Comparison of ENCODE assay signal across 19 cellular contexts in genomic region chr17:82013772-82014321, GRCh38. TPM values are rescaled to one million over a fixed set of nuclear protein-coding genes. Genes with fewer than 3 reads are reported as not detected.
A peak's percentile ranks its signal among the peaks of the same experiment; 100 is the strongest.
DNase-seq lines count a peak whose midpoint lies in the region; ATAC-seq, FAIRE-seq and TF ChIP-seq lines count a peak whose summit lies in the region.
"Had no signal": no experiment of that assay in that cellular context is flagged by ENCODE, and none has a peak within 500 bp of the region (broad histone marks: within the 10 kb centered on the region; RNA-seq: fewer than 3 reads in every experiment).

No MANE protein-coding gene starts in this region.

- TF ChIP-seq POLR2A in HepG2 (IDR thresholded peaks at IDR 0.05; ENCODE audit: insufficient read depth in 1 of 2, low read depth in 2 of 2, low read length in 2 of 2), result no peak
- no peak for TF ChIP-seq POLR2A in right lobe of liver (IDR thresholded peaks at IDR 0.05)

- peaks cover 37 to 42% of the 10 kb centered on the region in 2 experiments for H3K36me3 ChIP-seq in HepG2 (replicated peaks in 1 of 2; ENCODE audit: control insufficient read depth in 1 of 2, insufficient read depth in 2 of 2, low read length in 2 of 2)
- H3K36me3 ChIP-seq in right lobe of liver, result peaks cover 0 to 17% (median 0%) of the 10 kb centered on the region in 4 donors

- no TSS peak for BruUV-seq in HepG2 (replicated peaks; lab: Mats Ljungman, UMichigan)

- H3K27me3 ChIP-seq in HepG2 (ENCODE audit: control insufficient read depth in 1 of 2, insufficient read depth in 2 of 2, low read length in 2 of 2), result no peaks in the 10 kb centered on the region
- H3K27me3 ChIP-seq in right lobe of liver, result no peaks in the 10 kb centered on the region
- H3K27me3 ChIP-seq: esophagus muscularis mucosa, tibial artery had no signal

- intact Hi-C loops in HepG2 (cut with micrococcal nuclease; ENCODE audit: unreplicated experiment) (no loop called here), right lobe of liver (cut with DNase I) (loop anchor here in 1 of 2 donors (10.0 kb wide), 1 partner anchor 129 kb away; no protein-coding TSS in a partner anchor), natural killer cell (cut with micrococcal nuclease) (no loop called here)

- peak; percentile 79 for DNase-seq in HepG2 (ENCODE audit: low spot score)
- no peak for DNase-seq in right lobe of liver
- no peak for DNase-seq in neural crest cell (ENCODE audit: low read depth, low spot score)
- no peak for DNase-seq in GM13977 (ENCODE audit: low spot score)
- no peak for DNase-seq in natural killer cell
- DNase-seq: activated CD4-positive, alpha-beta T cell treated with anti-CD3 and anti-CD28 coated beads, Interleukin-2, amount 50 U/mL, for 4 hours; activated naive CD8-positive, alpha-beta T cell treated with anti-CD3 and anti-CD28 coated beads for 36 hours; activated T-cell treated with anti-CD3 and anti-CD28 coated beads, Interleukin-2, amount 50 U/mL, for 48 hours; GOT3; islet precursor cell; KG1; NCI-H1092 treated with DMSO at 0.1 percent for 48 hours; SW 1271; tibial artery had no signal

- ATAC-seq in HepG2 (peak; percentile 1; the same call in 2 of the 3 replicates), right lobe of liver (no peak), HG02938 (IDR thresholded peaks at IDR 0.05; ENCODE audit: unreplicated experiment) (no peak), natural killer cell (no peak)

- H4K20me1 ChIP-seq in HepG2 (ENCODE audit: insufficient read depth, low read length), result no peaks in the 10 kb centered on the region

- CTCF ChIA-PET in HepG2 (lab: Yijun Ruan, JAX; ENCODE audit: low intra/inter-chr PET ratio, low total read pairs), result no interaction called here

- peaks cover 97% of the 10 kb centered on the region for H3K4me1 ChIP-seq in HepG2 (ENCODE audit: insufficient read depth, low read length)
- H3K4me1 ChIP-seq in right lobe of liver, result no peaks in the 10 kb centered on the region

- H3K36me3 Mint-ChIP-seq in neural crest cell (ENCODE audit: low read depth) (no peaks in the 10 kb centered on the region), natural killer cell (no peaks in the 10 kb centered on the region)
- H3K36me3 Mint-ChIP-seq: activated naive CD8-positive, alpha-beta T cell treated with anti-CD3 and anti-CD28 coated beads for 36 hours had no signal

- H3K9me3 ChIP-seq in HepG2 (ENCODE audit: low read length), result no peaks in the 10 kb centered on the region
- no peaks in the 10 kb centered on the region for H3K9me3 ChIP-seq in right lobe of liver
- H3K9me3 ChIP-seq: esophagus muscularis mucosa, tibial artery had no signal

- H3K4me1 Mint-ChIP-seq in neural crest cell (peaks cover 7% of the 10 kb centered on the region), natural killer cell (no peaks in the 10 kb centered on the region)
- H3K4me1 Mint-ChIP-seq: activated naive CD8-positive, alpha-beta T cell treated with anti-CD3 and anti-CD28 coated beads for 36 hours had no signal

- peak; percentile 44 for FAIRE-seq in HepG2 (lab: Jason Lieb, UNC)
- FAIRE-seq: A204.1, RCC 7860 had no signal

- H3K4me3 ChIP-seq in HepG2 (replicated peaks in 1 of 3; ENCODE audit: insufficient read depth in 1 of 3, low read depth in 2 of 3, low read length in 3 of 3) (no peak overlapping the region; a peak in 1 of 6 replicates), right lobe of liver (no peak overlapping the region)
- H3K4me3 ChIP-seq: esophagus muscularis mucosa, tibial artery had no signal

- H3K27ac ChIP-seq in HepG2 (ENCODE audit: extremely low read length, insufficient read depth, low read length) (peak overlapping the region; percentile 68), right lobe of liver (no peak overlapping the region)
- H3K27ac ChIP-seq: C4-2B, esophagus muscularis mucosa had no signal

- H3K4me2 ChIP-seq in HepG2 (ENCODE audit: low read depth, low read length), result no peak overlapping the region

- no peak for TF ChIP-seq RAD21 in HepG2 (CRISPR knock-in tag; IDR thresholded peaks at IDR 0.05)

- no peaks in the 10 kb centered on the region for H3K9me3 Mint-ChIP-seq in neural crest cell
- no peaks in the 10 kb centered on the region for H3K9me3 Mint-ChIP-seq in natural killer cell
- H3K9me3 Mint-ChIP-seq: activated naive CD8-positive, alpha-beta T cell treated with anti-CD3 and anti-CD28 coated beads for 36 hours had no signal

- H3K4me3 Mint-ChIP-seq in neural crest cell (no peak overlapping the region), natural killer cell (no peak overlapping the region)
- H3K4me3 Mint-ChIP-seq: activated naive CD8-positive, alpha-beta T cell treated with anti-CD3 and anti-CD28 coated beads for 36 hours had no signal

- H3K27ac Mint-ChIP-seq in neural crest cell (ENCODE audit: unreplicated experiment), result peak overlapping the region; percentile 57
- no peak overlapping the region for H3K27ac Mint-ChIP-seq in natural killer cell
- H3K27ac Mint-ChIP-seq: activated naive CD8-positive, alpha-beta T cell treated with anti-CD3 and anti-CD28 coated beads for 36 hours had no signal

- H2AFZ ChIP-seq in HepG2 (ENCODE audit: low read length), result no peak overlapping the region

- H3K27me3 Mint-ChIP-seq in neural crest cell (ENCODE audit: low read depth), result peaks cover 3% of the 10 kb centered on the region
- H3K27me3 Mint-ChIP-seq in natural killer cell (ENCODE audit: low read depth in 2 of 2), result no peaks in the 10 kb centered on the region
- H3K27me3 Mint-ChIP-seq: activated naive CD8-positive, alpha-beta T cell treated with anti-CD3 and anti-CD28 coated beads for 36 hours had no signal

- POLR2A ChIA-PET in HepG2 (lab: Yijun Ruan, JAX), result interaction anchor here (1.1 to 14.1 kb wide), 5 partner anchors 9 to 54 kb away, joined by 3 to 470 read pairs (median 8); partner anchors contain the start of genes CENPX, DCXR, LRRC45 and NOTUM

- in situ Hi-C loops in HepG2 (cut with HindIII; ENCODE audit: extremely low pct_ligation_motif_present, low pct_unique_long_range_greater_than_20kb), result no loop called here
- in situ Hi-C loops in GM13977 (cut with MboI; ENCODE audit: low pct_unique_long_range_greater_than_20kb, low sequenced_read_pairs, unreplicated experiment), result no loop called here

- peak overlapping the region; percentile 53 for H3K9ac ChIP-seq in HepG2 (ENCODE audit: insufficient read depth, low read depth, low read length)

- TF ChIP-seq EP300 in HepG2 (IDR thresholded peaks at IDR 0.05; ENCODE audit: low read depth in 2 of 2, low read length in 2 of 2) (peak in 1 of 2 experiments; percentile 35; a peak in 1 of 4 replicates), HepG2 (CRISPR knock-in tag; IDR thresholded peaks at IDR 0.05; ENCODE audit: borderline replicate concordance) (peak; percentile 68; the same call in 1 of the 2 replicates)

- 83% methylated on average over 13 of the region's 16 CpGs for WGBS in HepG2 (ENCODE audit: low lambda C conversion rate)
- WGBS in right lobe of liver (ENCODE audit: insufficient coverage, low coverage, low lambda C conversion rate, missing lambda C conversion rate), result 91% methylated on average over 9 of the region's 16 CpGs

- TF ChIP-seq CTCF in HepG2 (CRISPR knock-in tag; IDR thresholded peaks at IDR 0.05) (no peak), right lobe of liver (IDR thresholded peaks at IDR 0.05) (no peak), neural crest cell (conservative IDR thresholded peaks at IDR 0.05) (no peak), GM13977 (IDR thresholded peaks at IDR 0.05; ENCODE audit: extremely low read depth, insufficient read depth, missing control alignments) (no peak), natural killer cell (IDR thresholded peaks at IDR 0.05) (no peak)

- H3K79me2 ChIP-seq in HepG2 (ENCODE audit: insufficient read depth, low read length), result no peaks in the 10 kb centered on the region

RNA-seq across cellular contexts. Expression of gene CENPX, which starts 8.8 kb away (rescaled TPM):
- total RNA-seq in HepG2 (2016; rRNA removed; fragmentation: Illumina TruSeq; extraction: Trizol) (166 and 170 TPM in 2 replicates), right lobe of liver (10 to 100 TPM; 27.3 to 81.1 (median 47.8) TPM), neural crest cell (129 and 135 TPM in 2 replicates), natural killer cell (10 to 100 TPM; 22.8 to 29.6 (median 27.0) TPM)
- 262 and 321 TPM in 2 replicates for total RNA-seq in HepG2 (2016; cell fraction: cytosol; rRNA removed; fragmentation: Illumina TruSeq; extraction: Trizol; ENCODE audit: low read depth)
- 171 and 173 TPM in 2 replicates for total RNA-seq in HepG2 (2016; cell fraction: insoluble cytoplasmic fraction; rRNA removed; fragmentation: Illumina TruSeq; extraction: Trizol)
- 221 and 277 TPM in 2 replicates for total RNA-seq in HepG2 (2016; cell fraction: membrane; rRNA removed; fragmentation: Illumina TruSeq; extraction: Trizol)
- total RNA-seq in HepG2 (2016; cell fraction: nucleus; rRNA removed; fragmentation: Illumina TruSeq; extraction: Trizol), result 85.1 and 103 TPM in 2 replicates
- polyA plus RNA-seq in HepG2 (2011; rRNA removed), result 92.7 and 96.7 TPM in 2 replicates
- polyA plus RNA-seq in HepG2 (2011; cell fraction: cytosol; rRNA removed), result 88.8 and 138 TPM in 2 replicates
- polyA plus RNA-seq in HepG2 (2011; cell fraction: nucleus; rRNA removed), result 166 and 170 TPM in 2 replicates
- 46.3 and 61.5 TPM in 2 replicates for polyA plus RNA-seq in HepG2 (2012)
- 176 and 237 TPM in 2 replicates for polyA plus RNA-seq in HepG2 (2016; cell fraction: cytosol; fragmentation: Illumina TruSeq; extraction: Trizol; ENCODE audit: low read depth)
- 143 and 150 TPM in 2 replicates for polyA plus RNA-seq in HepG2 (2016; cell fraction: insoluble cytoplasmic fraction; fragmentation: Illumina TruSeq; extraction: Trizol; ENCODE audit: low read depth)
- polyA plus RNA-seq in HepG2 (2016; cell fraction: membrane; fragmentation: Illumina TruSeq; extraction: Trizol; ENCODE audit: low read depth), result 176 and 221 TPM in 2 replicates
- polyA plus RNA-seq in HepG2 (2016; cell fraction: nucleus; fragmentation: Illumina TruSeq; extraction: Trizol; ENCODE audit: insufficient read depth, low read depth), result 178 and 180 TPM in 2 replicates
- polyA minus RNA-seq in HepG2 (2011; rRNA and poly(A)+ RNA removed; ENCODE audit: low replicate concordance), result 32.0 and 49.8 TPM in 2 replicates
- polyA minus RNA-seq in HepG2 (2011; cell fraction: cytosol; rRNA and poly(A)+ RNA removed), result 14.8 and 16.2 TPM in 2 replicates
- polyA minus RNA-seq in HepG2 (2011; cell fraction: nucleus; rRNA and poly(A)+ RNA removed), result 20.0 and 26.9 TPM in 2 replicates

RNA-seq across cellular contexts. Expression of gene LRRC45, which starts 9.3 kb away (rescaled TPM):
- total RNA-seq in HepG2 (2016; rRNA removed; fragmentation: Illumina TruSeq; extraction: Trizol) (21.4 and 48.1 TPM in 2 replicates), right lobe of liver (10 to 100 TPM in 3 of 6 experiments, 1 to 10 TPM in 3; 4.9 to 15.6 (median 11.9) TPM), neural crest cell (55.7 and 63.5 TPM in 2 replicates), natural killer cell (10 to 100 TPM; 15.9 to 21.6 (median 16.8) TPM)
- total RNA-seq in HepG2 (2016; cell fraction: cytosol; rRNA removed; fragmentation: Illumina TruSeq; extraction: Trizol; ENCODE audit: low read depth), result 30.2 and 31.8 TPM in 2 replicates
- 20.6 and 49.6 TPM in 2 replicates for total RNA-seq in HepG2 (2016; cell fraction: insoluble cytoplasmic fraction; rRNA removed; fragmentation: Illumina TruSeq; extraction: Trizol)
- total RNA-seq in HepG2 (2016; cell fraction: membrane; rRNA removed; fragmentation: Illumina TruSeq; extraction: Trizol), result 14.9 and 19.0 TPM in 2 replicates
- 49.7 and 54.4 TPM in 2 replicates for total RNA-seq in HepG2 (2016; cell fraction: nucleus; rRNA removed; fragmentation: Illumina TruSeq; extraction: Trizol)
- 11.6 and 14.1 TPM in 2 replicates for polyA plus RNA-seq in HepG2 (2011; rRNA removed)
- 5.5 and 10.0 TPM in 2 replicates for polyA plus RNA-seq in HepG2 (2011; cell fraction: cytosol; rRNA removed)
- polyA plus RNA-seq in HepG2 (2011; cell fraction: nucleus; rRNA removed), result 112 and 182 TPM in 2 replicates
- polyA plus RNA-seq in HepG2 (2012), result 7.5 and 8.8 TPM in 2 replicates
- polyA plus RNA-seq in HepG2 (2016; cell fraction: cytosol; fragmentation: Illumina TruSeq; extraction: Trizol; ENCODE audit: low read depth), result 3.3 and 4.2 TPM in 2 replicates
- 19.5 and 19.7 TPM in 2 replicates for polyA plus RNA-seq in HepG2 (2016; cell fraction: insoluble cytoplasmic fraction; fragmentation: Illumina TruSeq; extraction: Trizol; ENCODE audit: low read depth)
- 9.1 and 9.2 TPM in 2 replicates for polyA plus RNA-seq in HepG2 (2016; cell fraction: membrane; fragmentation: Illumina TruSeq; extraction: Trizol; ENCODE audit: low read depth)
- 129 and 136 TPM in 2 replicates for polyA plus RNA-seq in HepG2 (2016; cell fraction: nucleus; fragmentation: Illumina TruSeq; extraction: Trizol; ENCODE audit: insufficient read depth, low read depth)
- polyA minus RNA-seq in HepG2 (2011; rRNA and poly(A)+ RNA removed; ENCODE audit: low replicate concordance), result 11.1 and 15.7 TPM in 2 replicates
- polyA minus RNA-seq in HepG2 (2011; cell fraction: cytosol; rRNA and poly(A)+ RNA removed), result 6.1 and 8.2 TPM in 2 replicates
- polyA minus RNA-seq in HepG2 (2011; cell fraction: nucleus; rRNA and poly(A)+ RNA removed), result 25.0 and 27.2 TPM in 2 replicates

RNA-seq across cellular contexts. Expression of gene RAC3, which starts 17.6 kb away (rescaled TPM):
- total RNA-seq in HepG2 (2016; rRNA removed; fragmentation: Illumina TruSeq; extraction: Trizol), result 4.0 and 10.5 TPM in 2 replicates
- total RNA-seq in HepG2 (2016; cell fraction: cytosol; rRNA removed; fragmentation: Illumina TruSeq; extraction: Trizol; ENCODE audit: low read depth), result 6.8 and 9.8 TPM in 2 replicates
- total RNA-seq in HepG2 (2016; cell fraction: insoluble cytoplasmic fraction; rRNA removed; fragmentation: Illumina TruSeq; extraction: Trizol), result 3.9 and 12.6 TPM in 2 replicates
- total RNA-seq in HepG2 (2016; cell fraction: membrane; rRNA removed; fragmentation: Illumina TruSeq; extraction: Trizol), result 7.3 and 10.1 TPM in 2 replicates
- total RNA-seq in HepG2 (2016; cell fraction: nucleus; rRNA removed; fragmentation: Illumina TruSeq; extraction: Trizol), result 11.7 and 12.9 TPM in 2 replicates
- polyA plus RNA-seq in HepG2 (2011; rRNA removed), result 21.3 and 24.1 TPM in 2 replicates
- 12.8 and 16.7 TPM in 2 replicates for polyA plus RNA-seq in HepG2 (2011; cell fraction: cytosol; rRNA removed)
- polyA plus RNA-seq in HepG2 (2011; cell fraction: nucleus; rRNA removed), result 111 and 165 TPM in 2 replicates
- 6.3 and 10.6 TPM in 2 replicates for polyA plus RNA-seq in HepG2 (2012)
- 10.4 and 12.0 TPM in 2 replicates for polyA plus RNA-seq in HepG2 (2016; cell fraction: cytosol; fragmentation: Illumina TruSeq; extraction: Trizol; ENCODE audit: low read depth)
- polyA plus RNA-seq in HepG2 (2016; cell fraction: insoluble cytoplasmic fraction; fragmentation: Illumina TruSeq; extraction: Trizol; ENCODE audit: low read depth), result 6.0 and 7.2 TPM in 2 replicates
- 8.8 and 10.0 TPM in 2 replicates for polyA plus RNA-seq in HepG2 (2016; cell fraction: membrane; fragmentation: Illumina TruSeq; extraction: Trizol; ENCODE audit: low read depth)
- 45.9 and 51.6 TPM in 2 replicates for polyA plus RNA-seq in HepG2 (2016; cell fraction: nucleus; fragmentation: Illumina TruSeq; extraction: Trizol; ENCODE audit: insufficient read depth, low read depth)
- 12.6 and 13.2 TPM in 2 replicates for polyA minus RNA-seq in HepG2 (2011; rRNA and poly(A)+ RNA removed; ENCODE audit: low replicate concordance)
- 3.0 and 3.6 TPM in 2 replicates for polyA minus RNA-seq in HepG2 (2011; cell fraction: cytosol; rRNA and poly(A)+ RNA removed)
- polyA minus RNA-seq in HepG2 (2011; cell fraction: nucleus; rRNA and poly(A)+ RNA removed), result 6.7 and 7.6 TPM in 2 replicates
- 1 to 10 TPM; 3.4 to 9.0 (median 5.4) TPM for total RNA-seq in right lobe of liver
- total RNA-seq in neural crest cell, result 73.6 and 75.0 TPM in 2 replicates
- total RNA-seq in natural killer cell, result 1 to 10 TPM in 2 of 3 donors, under 1 TPM in 1; 0.61 to 2.2 (median 2.1) TPM

RNA-seq across cellular contexts. Expression of gene DCXR, which starts 23.6 kb away (rescaled TPM):
- total RNA-seq in HepG2 (2016; rRNA removed; fragmentation: Illumina TruSeq; extraction: Trizol) (286 and 311 TPM in 2 replicates), right lobe of liver (1,000 to 10,000 TPM in 2 of 6 experiments, 100 to 1,000 TPM in 4; 389 to 1,607 (median 735) TPM), neural crest cell (198 and 199 TPM in 2 replicates), natural killer cell (100 to 1,000 TPM in 2 of 3 donors, 10 to 100 TPM in 1; 93.9 to 171 (median 145) TPM)
- total RNA-seq in HepG2 (2016; cell fraction: cytosol; rRNA removed; fragmentation: Illumina TruSeq; extraction: Trizol; ENCODE audit: low read depth), result 275 and 353 TPM in 2 replicates
- total RNA-seq in HepG2 (2016; cell fraction: insoluble cytoplasmic fraction; rRNA removed; fragmentation: Illumina TruSeq; extraction: Trizol), result 302 and 321 TPM in 2 replicates
- 228 and 297 TPM in 2 replicates for total RNA-seq in HepG2 (2016; cell fraction: membrane; rRNA removed; fragmentation: Illumina TruSeq; extraction: Trizol)
- 132 and 152 TPM in 2 replicates for total RNA-seq in HepG2 (2016; cell fraction: nucleus; rRNA removed; fragmentation: Illumina TruSeq; extraction: Trizol)
- polyA plus RNA-seq in HepG2 (2011; rRNA removed), result 287 and 290 TPM in 2 replicates
- polyA plus RNA-seq in HepG2 (2011; cell fraction: cytosol; rRNA removed), result 253 and 424 TPM in 2 replicates
- 645 and 737 TPM in 2 replicates for polyA plus RNA-seq in HepG2 (2011; cell fraction: nucleus; rRNA removed)
- 190 and 266 TPM in 2 replicates for polyA plus RNA-seq in HepG2 (2012)
- 398 and 426 TPM in 2 replicates for polyA plus RNA-seq in HepG2 (2016; cell fraction: cytosol; fragmentation: Illumina TruSeq; extraction: Trizol; ENCODE audit: low read depth)
- polyA plus RNA-seq in HepG2 (2016; cell fraction: insoluble cytoplasmic fraction; fragmentation: Illumina TruSeq; extraction: Trizol; ENCODE audit: low read depth), result 296 and 330 TPM in 2 replicates
- polyA plus RNA-seq in HepG2 (2016; cell fraction: membrane; fragmentation: Illumina TruSeq; extraction: Trizol; ENCODE audit: low read depth), result 308 and 335 TPM in 2 replicates
- 280 and 299 TPM in 2 replicates for polyA plus RNA-seq in HepG2 (2016; cell fraction: nucleus; fragmentation: Illumina TruSeq; extraction: Trizol; ENCODE audit: insufficient read depth, low read depth)
- polyA minus RNA-seq in HepG2 (2011; rRNA and poly(A)+ RNA removed; ENCODE audit: low replicate concordance), result 73.9 and 172 TPM in 2 replicates
- polyA minus RNA-seq in HepG2 (2011; cell fraction: cytosol; rRNA and poly(A)+ RNA removed), result 52.1 and 74.6 TPM in 2 replicates
- 61.5 and 67.5 TPM in 2 replicates for polyA minus RNA-seq in HepG2 (2011; cell fraction: nucleus; rRNA and poly(A)+ RNA removed)

RNA-seq across cellular contexts. Expression of gene ASPSCR1, which starts 36.4 kb away (rescaled TPM):
- total RNA-seq in HepG2 (2016; rRNA removed; fragmentation: Illumina TruSeq; extraction: Trizol) (221 and 314 TPM in 2 replicates), right lobe of liver (10 to 100 TPM; 24.4 to 55.6 (median 32.9) TPM), neural crest cell (50.0 and 51.9 TPM in 2 replicates), natural killer cell (10 to 100 TPM; 29.7 to 43.5 (median 40.8) TPM)
- 180 and 228 TPM in 2 replicates for total RNA-seq in HepG2 (2016; cell fraction: cytosol; rRNA removed; fragmentation: Illumina TruSeq; extraction: Trizol; ENCODE audit: low read depth)
- total RNA-seq in HepG2 (2016; cell fraction: insoluble cytoplasmic fraction; rRNA removed; fragmentation: Illumina TruSeq; extraction: Trizol), result 219 and 327 TPM in 2 replicates
- 207 and 283 TPM in 2 replicates for total RNA-seq in HepG2 (2016; cell fraction: membrane; rRNA removed; fragmentation: Illumina TruSeq; extraction: Trizol)
- 184 and 224 TPM in 2 replicates for total RNA-seq in HepG2 (2016; cell fraction: nucleus; rRNA removed; fragmentation: Illumina TruSeq; extraction: Trizol)
- polyA plus RNA-seq in HepG2 (2011; rRNA removed), result 257 and 274 TPM in 2 replicates
- 164 and 428 TPM in 2 replicates for polyA plus RNA-seq in HepG2 (2011; cell fraction: cytosol; rRNA removed)
- polyA plus RNA-seq in HepG2 (2011; cell fraction: nucleus; rRNA removed), result 988 and 1,754 TPM in 2 replicates
- polyA plus RNA-seq in HepG2 (2012), result 102 and 190 TPM in 2 replicates
- 154 and 193 TPM in 2 replicates for polyA plus RNA-seq in HepG2 (2016; cell fraction: cytosol; fragmentation: Illumina TruSeq; extraction: Trizol; ENCODE audit: low read depth)
- 188 and 212 TPM in 2 replicates for polyA plus RNA-seq in HepG2 (2016; cell fraction: insoluble cytoplasmic fraction; fragmentation: Illumina TruSeq; extraction: Trizol; ENCODE audit: low read depth)
- polyA plus RNA-seq in HepG2 (2016; cell fraction: membrane; fragmentation: Illumina TruSeq; extraction: Trizol; ENCODE audit: low read depth), result 186 and 218 TPM in 2 replicates
- polyA plus RNA-seq in HepG2 (2016; cell fraction: nucleus; fragmentation: Illumina TruSeq; extraction: Trizol; ENCODE audit: insufficient read depth, low read depth), result 413 and 420 TPM in 2 replicates
- 26.8 and 276 TPM in 2 replicates for polyA minus RNA-seq in HepG2 (2011; rRNA and poly(A)+ RNA removed; ENCODE audit: low replicate concordance)
- 97.1 and 133 TPM in 2 replicates for polyA minus RNA-seq in HepG2 (2011; cell fraction: cytosol; rRNA and poly(A)+ RNA removed)
- 107 and 152 TPM in 2 replicates for polyA minus RNA-seq in HepG2 (2011; cell fraction: nucleus; rRNA and poly(A)+ RNA removed)
